ENCODE assay signal across 1 cellular context in genomic region chr22:40703174-40703573, GRCh38.
A peak's percentile ranks its signal among the peaks of the same experiment; 100 is the strongest.
TF ChIP-seq lines count a peak whose summit lies in the region.

No MANE protein-coding gene starts in this region.

TF ChIP-seq in WTC11, 78 proteins besides CTCF, POLR2A, EP300 and RAD21 (continued from another document):
- TF ChIP-seq, protein P1, sequence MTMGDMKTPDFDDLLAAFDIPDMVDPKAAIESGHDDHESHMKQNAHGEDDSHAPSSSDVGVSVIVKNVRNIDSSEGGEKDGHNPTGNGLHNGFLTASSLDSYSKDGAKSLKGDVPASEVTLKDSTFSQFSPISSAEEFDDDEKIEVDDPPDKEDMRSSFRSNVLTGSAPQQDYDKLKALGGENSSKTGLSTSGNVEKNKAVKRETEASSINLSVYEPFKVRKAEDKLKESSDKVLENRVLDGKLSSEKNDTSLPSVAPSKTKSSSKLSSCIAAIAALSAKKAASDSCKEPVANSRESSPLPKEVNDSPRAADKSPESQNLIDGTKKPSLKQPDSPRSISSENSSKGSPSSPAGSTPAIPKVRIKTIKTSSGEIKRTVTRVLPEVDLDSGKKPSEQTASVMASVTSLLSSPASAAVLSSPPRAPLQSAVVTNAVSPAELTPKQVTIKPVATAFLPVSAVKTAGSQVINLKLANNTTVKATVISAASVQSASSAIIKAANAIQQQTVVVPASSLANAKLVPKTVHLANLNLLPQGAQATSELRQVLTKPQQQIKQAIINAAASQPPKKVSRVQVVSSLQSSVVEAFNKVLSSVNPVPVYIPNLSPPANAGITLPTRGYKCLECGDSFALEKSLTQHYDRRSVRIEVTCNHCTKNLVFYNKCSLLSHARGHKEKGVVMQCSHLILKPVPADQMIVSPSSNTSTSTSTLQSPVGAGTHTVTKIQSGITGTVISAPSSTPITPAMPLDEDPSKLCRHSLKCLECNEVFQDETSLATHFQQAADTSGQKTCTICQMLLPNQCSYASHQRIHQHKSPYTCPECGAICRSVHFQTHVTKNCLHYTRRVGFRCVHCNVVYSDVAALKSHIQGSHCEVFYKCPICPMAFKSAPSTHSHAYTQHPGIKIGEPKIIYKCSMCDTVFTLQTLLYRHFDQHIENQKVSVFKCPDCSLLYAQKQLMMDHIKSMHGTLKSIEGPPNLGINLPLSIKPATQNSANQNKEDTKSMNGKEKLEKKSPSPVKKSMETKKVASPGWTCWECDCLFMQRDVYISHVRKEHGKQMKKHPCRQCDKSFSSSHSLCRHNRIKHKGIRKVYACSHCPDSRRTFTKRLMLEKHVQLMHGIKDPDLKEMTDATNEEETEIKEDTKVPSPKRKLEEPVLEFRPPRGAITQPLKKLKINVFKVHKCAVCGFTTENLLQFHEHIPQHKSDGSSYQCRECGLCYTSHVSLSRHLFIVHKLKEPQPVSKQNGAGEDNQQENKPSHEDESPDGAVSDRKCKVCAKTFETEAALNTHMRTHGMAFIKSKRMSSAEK (CRISPR knock-in tag; IDR thresholded peaks at IDR 0.05; ENCODE audit: borderline replicate concordance), result no peak
- no peak for TF ChIP-seq ZNF121 (CRISPR knock-in tag; IDR thresholded peaks at IDR 0.05)
- TF ChIP-seq, protein P2, sequence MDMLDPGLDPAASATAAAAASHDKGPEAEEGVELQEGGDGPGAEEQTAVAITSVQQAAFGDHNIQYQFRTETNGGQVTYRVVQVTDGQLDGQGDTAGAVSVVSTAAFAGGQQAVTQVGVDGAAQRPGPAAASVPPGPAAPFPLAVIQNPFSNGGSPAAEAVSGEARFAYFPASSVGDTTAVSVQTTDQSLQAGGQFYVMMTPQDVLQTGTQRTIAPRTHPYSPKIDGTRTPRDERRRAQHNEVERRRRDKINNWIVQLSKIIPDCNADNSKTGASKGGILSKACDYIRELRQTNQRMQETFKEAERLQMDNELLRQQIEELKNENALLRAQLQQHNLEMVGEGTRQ (CRISPR knock-in tag; IDR thresholded peaks at IDR 0.05), result peak; percentile 70
- no peak for TF ChIP-seq ZNF317 (CRISPR knock-in tag; IDR thresholded peaks at IDR 0.05; ENCODE audit: borderline replicate concordance, low read depth)
TF ChIP-seq in WTC11: peak in this region for 1.
